ENCODE assay signal across 42 cellular contexts in the genomic region with DNA sequence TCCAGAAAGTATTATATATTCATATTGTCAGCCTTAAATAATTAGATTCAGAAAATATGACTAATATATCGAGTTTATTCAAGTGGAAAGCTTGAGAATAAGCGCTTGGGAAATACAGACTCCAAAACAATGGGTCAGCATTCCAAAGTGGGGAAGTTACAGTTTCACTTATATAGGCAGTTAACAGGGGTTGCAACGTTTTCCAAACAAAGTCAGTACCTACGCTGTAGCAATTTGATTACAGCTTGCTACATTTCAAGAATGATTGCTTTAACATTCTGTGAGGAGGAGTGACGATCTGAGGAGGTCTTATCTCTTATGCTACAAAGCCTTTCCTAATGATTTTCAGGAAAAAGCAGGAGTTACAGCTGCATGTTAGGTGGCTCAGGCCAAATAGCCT. TPM values are rescaled to one million over a fixed set of nuclear protein-coding genes. Genes with fewer than 3 reads are reported as not detected.
DNase-seq lines count a peak whose midpoint lies in the region; ATAC-seq and TF ChIP-seq lines count a peak whose summit lies in the region.
"Had no signal": no experiment of that assay in that cellular context is flagged by ENCODE, and none has a peak within 500 bp of the region (broad histone marks: within the 10 kb centered on the region; RNA-seq: fewer than 3 reads in every experiment).

No MANE protein-coding gene starts in this region.

- no peak overlapping the region for H3K27ac Mint-ChIP-seq in osteocyte (ENCODE audit: unreplicated experiment)
- H3K27ac Mint-ChIP-seq: activated CD8-positive, alpha-beta T cell treated with anti-CD3 and anti-CD28 coated beads, Interleukin-2, amount 10 ng/mL, durations not matched to agents 7 days and 5 days; activated naive CD4-positive, alpha-beta T cell treated with anti-CD3 and anti-CD28 coated beads, Interleukin-2, amount 50 U/mL, for 24 hours; activated T-helper 2 cell treated with anti-CD3 and anti-CD28 coated beads, Interferon-gamma antibody, Interleukin-2, Interleukin-4, amounts not matched to agents 10 μg/mL and 5 μg/mL and 100 μg/mL, durations not matched to agents 14 hours and 24 hours and 36 hours; B cell; CD8-positive, alpha-beta T cell; mesothelial cell of epicardium had no signal

- POLR2A ChIA-PET in PC-3 (lab: Charles Lee; ENCODE audit: unreplicated experiment): no interaction called here

- 65 to 69% methylated on average over 5 of the region's 5 CpGs for WGBS in lower leg skin, 2 donors

- H3K27me3 Mint-ChIP-seq in osteocyte (ENCODE audit: unreplicated experiment): no peaks in the 10 kb centered on the region

- H3K79me2 ChIP-seq in PC-3 (ENCODE audit: low read length): no peaks in the 10 kb centered on the region

- no peak for TF ChIP-seq POLR2A in lower leg skin (IDR thresholded peaks at IDR 0.05)

- intact Hi-C loops in PC-3 (cut with micrococcal nuclease): no loop called here
- intact Hi-C loops in lower leg skin (cut with DNase I; ENCODE audit: low total_unique reads): no loop called here

- H3K27ac ChIP-seq in PC-3 (ENCODE audit: low read length): no peak overlapping the region
- H3K27ac ChIP-seq: foreskin keratinocyte, heart left ventricle, HL-60, right lobe of liver, SJCRH30, stomach, thyroid gland, uterus, VCaP had no signal

- no peak overlapping the region for H3K4me3 Mint-ChIP-seq in osteocyte (ENCODE audit: unreplicated experiment)
- H3K4me3 Mint-ChIP-seq: activated CD8-positive, alpha-beta T cell treated with anti-CD3 and anti-CD28 coated beads, Interleukin-2, amount 10 ng/mL, durations not matched to agents 7 days and 5 days; activated naive CD4-positive, alpha-beta T cell treated with anti-CD3 and anti-CD28 coated beads, Interleukin-2, amount 50 U/mL, for 24 hours; B cell; CD8-positive, alpha-beta T cell; mesothelial cell of epicardium had no signal

- CTCF ChIA-PET in PC-3 (lab: Charles Lee): no interaction called here

- TF ChIP-seq EP300 in Ishikawa (IDR thresholded peaks at IDR 0.05; ENCODE audit: borderline replicate concordance): peak; percentile 39; the same call in 1 of the 2 replicates

- H3K27me3 ChIP-seq in PC-3 (ENCODE audit: low read length): no peaks in the 10 kb centered on the region
- H3K27me3 ChIP-seq: foreskin keratinocyte, heart left ventricle, right lobe of liver, thyroid gland, uterus had no signal

- no peaks in the 10 kb centered on the region for H3K9me2 ChIP-seq in PC-3 (replicated peaks; ENCODE audit: low read length)

- no peak for ATAC-seq in PC-3
- ATAC-seq in esophagus mucosa: peak; percentile 48
- ATAC-seq: activated CD8-positive, alpha-beta T cell treated with anti-CD3 and anti-CD28 coated beads, Interleukin-2, amount 10 ng/mL, durations not matched to agents 7 days and 5 days; CD8-positive, alpha-beta T cell; foreskin keratinocyte; heart left ventricle; left ventricle myocardium superior; Panc1 had no signal

- peak overlapping the region; percentile 13; the same call in 1 of the 2 replicates for H3K4me3 ChIP-seq in PC-3 (ENCODE audit: low read length)
- no peak overlapping the region for H3K4me3 ChIP-seq in lower leg skin (ENCODE audit: low read depth, poor library complexity, severe bottlenecking)
- H3K4me3 ChIP-seq: heart left ventricle, right lobe of liver, SJCRH30, stomach, thyroid gland, uterus had no signal

- H3F3A ChIP-seq in PC-3 (ENCODE audit: low read length, unreplicated experiment): no peaks in the 10 kb centered on the region

- H3K9me3 ChIP-seq in PC-3 (ENCODE audit: low read length): no peaks in the 10 kb centered on the region
- H3K9me3 ChIP-seq: heart left ventricle, right lobe of liver, stomach, thyroid gland, uterus had no signal

- H2AFZ ChIP-seq in PC-3 (ENCODE audit: low read length): peak overlapping the region; percentile 62

- no peak overlapping the region for H3K9ac ChIP-seq in PC-3 (ENCODE audit: low read length)

- peaks cover 4% of the 10 kb centered on the region for H3K4me1 Mint-ChIP-seq in osteocyte (ENCODE audit: unreplicated experiment)
- H3K4me1 Mint-ChIP-seq: activated naive CD4-positive, alpha-beta T cell treated with anti-CD3 and anti-CD28 coated beads, Interleukin-2, amount 50 U/mL, for 24 hours; B cell had no signal

- H3K36me3 Mint-ChIP-seq in osteocyte (ENCODE audit: unreplicated experiment): no peaks in the 10 kb centered on the region
- H3K36me3 Mint-ChIP-seq: activated naive CD4-positive, alpha-beta T cell treated with anti-CD3 and anti-CD28 coated beads, Interleukin-2, amount 50 U/mL, for 24 hours; CD8-positive, alpha-beta T cell; mesothelial cell of epicardium had no signal

- no TSS peak for BruUV-seq in PC-3 (replicated peaks; lab: Mats Ljungman, UMichigan)

- TF ChIP-seq CTCF in PC-3 (conservative IDR thresholded peaks at IDR 0.05; ENCODE audit: low read depth, low read length): no peak
- no peak for TF ChIP-seq CTCF in osteocyte (IDR thresholded peaks at IDR 0.05)
- no peak for TF ChIP-seq CTCF in lower leg skin (IDR thresholded peaks at IDR 0.05)

- DNase-seq in PC-3 (peak; percentile 41), renal cortical epithelial cell (ENCODE audit: low read depth) (peak; percentile 25), osteocyte (ENCODE audit: extremely low spot score, unreplicated experiment) (no peak), lower leg skin (ENCODE audit: low spot score in 2 of 2) (no peak), NCI-H345 treated with DMSO at 0.1 percent for 48 hours (lab: John Stamatoyannopoulos, UW; ENCODE audit: unreplicated experiment) (no peak)
- DNase-seq: ACHN; activated CD4-positive, alpha-beta T cell treated with anti-CD3 and anti-CD28 coated beads for 4 hours; activated CD8-positive, alpha-beta T cell treated with anti-CD3 and anti-CD28 coated beads, Interleukin-2, amount 10 ng/mL, durations not matched to agents 7 days and 5 days; amygdala; caudate nucleus; CD8-positive, alpha-beta T cell; cortex of kidney; effector memory CD4-positive, alpha-beta T cell; foreskin keratinocyte; H7; heart left ventricle; kidney; left ventricle myocardium superior; NCI-H1105 treated with DMSO at 0.1 percent for 48 hours; NCI-H1930; NCI-H2171 treated with DMSO at 0.1 percent for 48 hours; NCI-H524 treated with DMSO at 0.1 percent for 48 hours; NK-92 treated with Interleukin-12 subunit alpha and Interleukin-12 subunit beta, amount 100 ng/mL, for 24 hours; posterior cingulate gyrus; right lobe of liver; SJCRH30; stimulated activated CD4-positive, alpha-beta T cell treated with anti-CD3 and anti-CD28 coated beads, Interleukin-12 subunit alpha, Interleukin-12 subunit beta, amount 100 ng/mL, for 4 hours; stimulated activated CD4-positive, alpha-beta T cell treated with anti-CD3 and anti-CD28 coated beads, Interleukin-2, amount 100 ng/mL, for 48 hours; stomach; SW 1271; T-helper 9 cell; thyroid gland; uterus had no signal

- no peaks in the 10 kb centered on the region for H3K9me3 Mint-ChIP-seq in osteocyte (ENCODE audit: unreplicated experiment)
- H3K9me3 Mint-ChIP-seq: activated naive CD4-positive, alpha-beta T cell treated with anti-CD3 and anti-CD28 coated beads, Interleukin-2, amount 50 U/mL, for 24 hours; activated T-helper 2 cell treated with anti-CD3 and anti-CD28 coated beads, Interferon-gamma antibody, Interleukin-2, Interleukin-4, amounts not matched to agents 10 μg/mL and 5 μg/mL and 100 μg/mL, durations not matched to agents 14 hours and 24 hours and 36 hours; CD8-positive, alpha-beta T cell; mesothelial cell of epicardium had no signal

- TF ChIP-seq RAD21 in Ishikawa (IDR thresholded peaks at IDR 0.05; ENCODE audit: low read depth): no peak

- H4K20me1 ChIP-seq in PC-3 (ENCODE audit: low read length): no peaks in the 10 kb centered on the region

- peak overlapping the region; percentile 55 for H3K4me2 ChIP-seq in PC-3 (ENCODE audit: low read length)

- no peaks in the 10 kb centered on the region for H3K36me3 ChIP-seq in PC-3 (ENCODE audit: low read depth, low read length)
- H3K36me3 ChIP-seq: heart left ventricle, right lobe of liver, SJCRH30, stomach, thyroid gland, uterus had no signal

- peaks cover 10% of the 10 kb centered on the region; the same call in 1 of the 2 replicates for H3K4me1 ChIP-seq in PC-3 (ENCODE audit: insufficient read depth, low read length)
- H3K4me1 ChIP-seq: right lobe of liver, SJCRH30, stomach, thyroid gland, uterus had no signal

TF ChIP-seq in Ishikawa, 13 proteins besides CTCF, POLR2A, EP300 and RAD21:
- TF ChIP-seq TAF1 (IDR thresholded peaks at IDR 0.05; ENCODE audit: low read depth) (no peak), CEBPB (IDR thresholded peaks at IDR 0.05) (peak; percentile 83)

RNA-seq across cellular contexts. Expression of gene HS3ST3A1, which starts 34.2 kb away (rescaled TPM):
- total RNA-seq in PC-3 (2014; rRNA removed) (47.6 and 65.4 TPM in 2 replicates), esophagus mucosa (4.8 TPM), renal cortical epithelial cell (5.7 and 8.6 TPM in 2 replicates), osteocyte (7.5 and 9.3 TPM in 2 replicates), lower leg skin (10 to 100 TPM in 1 of 4 donors, 1 to 10 TPM in 3; 1.4 to 21.2 (median 7.8) TPM)
- total RNA-seq: activated CD8-positive, alpha-beta T cell treated with anti-CD3 and anti-CD28 coated beads, Interleukin-2, amount 10 ng/mL, durations not matched to agents 7 days and 5 days; CD8-positive, alpha-beta T cell had no signal

Comparison
In these comparisons a context has a peak if more than half of its experiments do, and no peak if none do; other contexts are left out.
1. DNase-seq: peak in PC-3 (single experiment) and renal cortical epithelial cell (single experiment); none in osteocyte (single experiment), lower leg skin (0 of 2) and NCI-H345 treated with DMSO at 0.1 percent for 48 hours (single experiment).